10 cellular contexts compared by ENCODE assay signal in genomic region chr13:24038405-24038804, GRCh38.
DNase-seq lines count a peak whose midpoint lies in the region; ATAC-seq, FAIRE-seq and TF ChIP-seq lines count a peak whose summit lies in the region.
"Had no signal": no experiment of that assay in that cellular context is flagged by ENCODE, and none has a peak within 500 bp of the region (broad histone marks: within the 10 kb centered on the region; RNA-seq: fewer than 3 reads in every experiment).

No MANE protein-coding gene starts in this region.

- H3K4me3 Mint-ChIP-seq in endothelial cell (ENCODE audit: unreplicated experiment) = no peak overlapping the region
- H3K4me3 Mint-ChIP-seq: activated naive CD4-positive, alpha-beta T cell treated with anti-CD3 and anti-CD28 coated beads, Interleukin-2, amount 10 ng/mL, durations not matched to agents 7 days and 5 days had no signal

- DNase-seq in HFF-Myc (ENCODE audit: extremely low read depth, low read depth) (peak; percentile 41), T1000 (lab: John Stamatoyannopoulos, UW) (peak; percentile 7), fibroblast of lung (ENCODE audit: low read depth in 2 of 2) (peak; percentile 35 to 85), sciatic nerve (ENCODE audit: low spot score) (no peak), Kasumi-1 (lab: John Stamatoyannopoulos, UW) (no peak), HTR-8/SVneo (ENCODE audit: insufficient read length, low spot score) (no peak), NCI-H1048 (lab: John Stamatoyannopoulos, UW) (no peak), endothelial cell (ENCODE audit: low spot score) (no peak)
- DNase-seq: activated naive CD4-positive, alpha-beta T cell treated with anti-CD3 and anti-CD28 coated beads, Interleukin-2, amount 10 ng/mL, durations not matched to agents 7 days and 5 days; NCI-H2029 had no signal

- no peaks in the 10 kb centered on the region for H3K79me2 ChIP-seq in fibroblast of lung (ENCODE audit: control insufficient read depth, insufficient read depth, low read length)

- no peaks in the 10 kb centered on the region for H3K9me3 Mint-ChIP-seq in endothelial cell (ENCODE audit: unreplicated experiment)
- H3K9me3 Mint-ChIP-seq: activated naive CD4-positive, alpha-beta T cell treated with anti-CD3 and anti-CD28 coated beads, Interleukin-2, amount 10 ng/mL, durations not matched to agents 7 days and 5 days had no signal

- peaks cover 1% of the 10 kb centered on the region for H3K27me3 Mint-ChIP-seq in endothelial cell (ENCODE audit: unreplicated experiment)

- H3K27ac ChIP-seq in fibroblast of lung (ENCODE audit: insufficient read depth, low read length) = no peak overlapping the region

- no peak overlapping the region for H3K27ac Mint-ChIP-seq in endothelial cell (ENCODE audit: unreplicated experiment)
- H3K27ac Mint-ChIP-seq: activated naive CD4-positive, alpha-beta T cell treated with anti-CD3 and anti-CD28 coated beads, Interleukin-2, amount 10 ng/mL, durations not matched to agents 7 days and 5 days had no signal

- H2AFZ ChIP-seq in fibroblast of lung (ENCODE audit: low read length) = peak overlapping the region; percentile 22

- no peaks in the 10 kb centered on the region for H4K20me1 ChIP-seq in fibroblast of lung (ENCODE audit: control insufficient read depth, extremely low read depth, insufficient read depth, low read length)

- H3K36me3 Mint-ChIP-seq in endothelial cell (ENCODE audit: low read depth, unreplicated experiment) = no peaks in the 10 kb centered on the region
- H3K36me3 Mint-ChIP-seq: activated naive CD4-positive, alpha-beta T cell treated with anti-CD3 and anti-CD28 coated beads, Interleukin-2, amount 10 ng/mL, durations not matched to agents 7 days and 5 days had no signal

- peak; percentile 9 for ATAC-seq in sciatic nerve

- H3K27me3 ChIP-seq in fibroblast of lung (ENCODE audit: control insufficient read depth, insufficient read depth, low read length) = no peaks in the 10 kb centered on the region

- H3K9me3 ChIP-seq in fibroblast of lung (ENCODE audit: control insufficient read depth, insufficient read depth, low read depth, low read length) = no peaks in the 10 kb centered on the region

- H3K9ac ChIP-seq in fibroblast of lung (ENCODE audit: insufficient read depth, low read length) = no peak overlapping the region

- peaks cover 19% of the 10 kb centered on the region for H3K4me1 ChIP-seq in fibroblast of lung (ENCODE audit: control insufficient read depth, extremely low read depth, insufficient read depth, low read length)

- FAIRE-seq in HTR-8/SVneo (lab: Jason Lieb, UNC) = no peak

- H3K4me2 ChIP-seq in fibroblast of lung (ENCODE audit: extremely low read depth, insufficient read depth, low read length) = peak overlapping the region; percentile 4

- no peak for TF ChIP-seq CTCF in HFF-Myc (IDR thresholded peaks at IDR 0.05; ENCODE audit: low read depth, low read length, missing control alignments)
- no peak for TF ChIP-seq CTCF in fibroblast of lung (conservative IDR thresholded peaks at IDR 0.05 in 1 of 2, IDR thresholded peaks at IDR 0.05 in 1 of 2; ENCODE audit: low read depth in 1 of 2, low read length in 2 of 2)
- no peak for TF ChIP-seq CTCF in endothelial cell (IDR thresholded peaks at IDR 0.05; ENCODE audit: unreplicated experiment)

- H3K4me1 Mint-ChIP-seq in endothelial cell (ENCODE audit: unreplicated experiment) = peaks cover 5% of the 10 kb centered on the region

- H3K4me3 ChIP-seq in HFF-Myc (replicated peaks; ENCODE audit: low read depth, low read length) (no peak overlapping the region), fibroblast of lung (replicated peaks in 1 of 4; ENCODE audit: control extremely low read depth in 1 of 4, insufficient read depth in 1 of 4, low read depth in 3 of 4, low read length in 4 of 4) (peak overlapping the region in 1 of 4 experiments; percentile 3)

- intact Hi-C loops in sciatic nerve (cut with DNase I) = no loop called here

- no peaks in the 10 kb centered on the region for H3K36me3 ChIP-seq in fibroblast of lung (ENCODE audit: control insufficient read depth, insufficient read depth, low read length)

Comparison
In these comparisons a context has a peak if more than half of its experiments do, and no peak if none do; other contexts are left out.
1. DNase-seq: peak in HFF-Myc (single experiment), T1000 (single experiment) and fibroblast of lung (2 of 2); none in sciatic nerve (single experiment), Kasumi-1 (0 of 2), HTR-8/SVneo (single experiment), NCI-H1048 (single experiment) and endothelial cell (single experiment).